In the genomic region with DNA sequence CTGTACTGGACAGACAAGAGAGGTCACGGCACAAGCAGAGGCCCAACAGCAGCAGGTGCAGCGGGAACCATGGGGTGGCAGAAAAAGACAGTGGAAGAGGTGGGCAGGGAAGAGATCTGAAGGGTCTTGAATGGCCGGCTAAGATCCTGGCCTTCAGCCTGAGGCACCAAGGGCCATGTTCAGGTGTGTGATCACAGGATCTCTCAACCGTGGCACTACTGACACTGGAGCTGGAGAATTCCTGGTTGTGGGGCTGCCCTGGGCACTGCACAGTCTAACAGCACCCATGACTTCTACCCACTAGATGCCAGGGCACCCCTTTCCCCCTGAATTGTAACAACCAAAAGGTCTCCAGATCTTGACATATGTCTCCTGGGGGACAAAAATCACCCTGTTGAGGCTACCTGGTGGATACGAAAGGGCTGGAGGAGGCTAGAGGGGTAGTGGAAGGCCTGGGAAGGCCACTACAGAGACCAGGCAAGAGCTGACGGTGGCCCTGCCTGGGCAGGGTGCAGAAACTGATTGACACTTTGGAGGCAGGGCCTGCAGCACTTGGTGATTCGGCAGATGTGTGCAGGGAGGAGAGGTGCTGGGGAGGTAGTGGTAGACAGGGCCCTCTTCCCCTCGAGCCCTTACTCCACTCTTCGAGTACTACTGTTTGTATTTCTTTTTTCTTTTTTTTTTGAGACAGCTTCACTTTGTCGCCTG, we compare ENCODE assay signal across 1 cellular context.
A peak's percentile ranks its signal among the peaks of the same experiment; 100 is the strongest.
TF ChIP-seq lines count a peak whose summit lies in the region.

No MANE protein-coding gene starts in this region.

TF ChIP-seq in HepG2, 621 proteins besides CTCF, POLR2A, EP300 and RAD21:
- peak; percentile 11; the same call in 1 of the 2 replicates for TF ChIP-seq ZNF335 (CRISPR knock-in tag; IDR thresholded peaks at IDR 0.05)
- no peak for TF ChIP-seq SMARCE1 (IDR thresholded peaks at IDR 0.05; ENCODE audit: borderline replicate concordance)
- TF ChIP-seq ATF1 (CRISPR knock-in tag; IDR thresholded peaks at IDR 0.05), result 0 out of 2 replicates have a peak, but pooled peaks have one; percentile 10
